1 cellular context compared by ENCODE assay signal in the genomic region with DNA sequence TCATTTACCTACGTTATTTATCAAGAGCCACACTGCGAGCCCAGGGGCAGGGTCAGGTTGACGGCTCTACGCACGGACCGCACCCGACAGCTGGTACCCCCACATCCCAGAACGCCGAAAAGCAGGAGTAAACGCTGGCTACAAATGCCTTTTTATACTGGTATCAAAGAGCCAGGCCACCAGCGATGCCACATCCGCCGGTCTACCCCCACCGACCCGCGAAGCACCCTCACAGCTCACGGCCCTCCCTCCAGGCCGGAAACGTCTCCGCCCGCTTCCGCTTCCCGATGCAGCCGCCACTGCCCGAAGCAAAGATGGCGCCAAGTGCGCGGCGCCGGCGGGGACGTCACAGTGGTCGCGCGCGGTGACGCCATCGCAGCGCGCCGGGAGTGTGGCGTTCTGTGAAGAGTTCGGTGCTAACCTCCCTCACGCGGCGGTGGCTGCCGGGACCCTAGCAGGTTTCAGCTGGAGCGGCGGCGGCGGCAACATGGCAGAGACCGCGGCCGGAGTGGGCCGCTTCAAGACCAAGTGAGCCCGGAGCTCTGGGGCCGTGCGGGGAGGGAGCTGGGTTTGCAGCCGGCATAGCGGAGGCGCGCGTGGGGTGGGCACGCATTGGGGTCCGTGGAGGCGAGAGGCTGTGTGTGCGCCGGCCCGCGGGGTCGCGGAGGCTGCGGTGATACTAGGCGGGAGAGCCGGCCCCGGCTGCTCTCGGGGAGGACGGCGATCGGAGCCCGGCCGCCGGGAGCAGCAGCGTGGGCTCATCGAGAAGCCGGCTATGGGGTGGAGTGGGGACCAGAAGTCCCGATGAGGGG.
TF ChIP-seq lines count a peak whose summit lies in the region.

Gene TBL3, plus strand, starts transcription at position 376 of the 812 bp plus-strand sequence. Its CDS starts 112 bp downstream, at position 488.

TF ChIP-seq in IMR-90, 13 proteins besides CTCF, POLR2A, EP300 and RAD21 (continued from another document):
- TF ChIP-seq, protein P1, sequence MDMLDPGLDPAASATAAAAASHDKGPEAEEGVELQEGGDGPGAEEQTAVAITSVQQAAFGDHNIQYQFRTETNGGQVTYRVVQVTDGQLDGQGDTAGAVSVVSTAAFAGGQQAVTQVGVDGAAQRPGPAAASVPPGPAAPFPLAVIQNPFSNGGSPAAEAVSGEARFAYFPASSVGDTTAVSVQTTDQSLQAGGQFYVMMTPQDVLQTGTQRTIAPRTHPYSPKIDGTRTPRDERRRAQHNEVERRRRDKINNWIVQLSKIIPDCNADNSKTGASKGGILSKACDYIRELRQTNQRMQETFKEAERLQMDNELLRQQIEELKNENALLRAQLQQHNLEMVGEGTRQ (IDR thresholded peaks at IDR 0.05; ENCODE audit: low read depth, low read length) = peak; percentile 28; the same call in 1 of the 2 replicates
- no peak for TF ChIP-seq CEBPB (IDR thresholded peaks at IDR 0.05; ENCODE audit: low read depth, low read length)
TF ChIP-seq in IMR-90: peak in this region for 6.
